1 cellular context compared by ENCODE assay signal in genomic region chr17:57931488-57932137, GRCh38.
TF ChIP-seq lines count a peak whose summit lies in the region.

No MANE protein-coding gene starts in this region.

TF ChIP-seq in A549, 52 proteins besides CTCF, POLR2A, EP300 and RAD21 (continued from another document):
- no peak for TF ChIP-seq E2F6 (IDR thresholded peaks at IDR 0.05; ENCODE audit: borderline replicate concordance, low read depth)
- TF ChIP-seq CBX2 (IDR thresholded peaks at IDR 0.05; ENCODE audit: borderline replicate concordance, low read depth), result no peak
- no peak for TF ChIP-seq MAX (IDR thresholded peaks at IDR 0.05)
- no peak for TF ChIP-seq NFE2L2 (conservative IDR thresholded peaks at IDR 0.05; ENCODE audit: low read length)
- TF ChIP-seq TFCP2L1 (CRISPR knock-in tag; IDR thresholded peaks at IDR 0.05), result no peak
- TF ChIP-seq RARB (CRISPR knock-in tag; IDR thresholded peaks at IDR 0.05), result no peak
- TF ChIP-seq CEBPB (IDR thresholded peaks at IDR 0.05), result no peak
- no peak for TF ChIP-seq MAFK (IDR thresholded peaks at IDR 0.05; ENCODE audit: partially characterized antibody)
- no peak for TF ChIP-seq HMGXB4 (CRISPR knock-in tag; IDR thresholded peaks at IDR 0.05; ENCODE audit: borderline replicate concordance)
- TF ChIP-seq HOXB5 (CRISPR knock-in tag; IDR thresholded peaks at IDR 0.05), result no peak
- TF ChIP-seq PBX3 (IDR thresholded peaks at IDR 0.05), result no peak
- TF ChIP-seq NR3C1 (IDR thresholded peaks at IDR 0.05), result no peak
